In genomic region chr14:34930591-34931069, GRCh38 we compare ENCODE assay signal across 9 cellular contexts. TPM values are rescaled to one million over a fixed set of nuclear protein-coding genes. Genes with fewer than 3 reads are reported as not detected.
A peak's percentile ranks its signal among the peaks of the same experiment; 100 is the strongest.
DNase-seq lines count a peak whose midpoint lies in the region; ATAC-seq and TF ChIP-seq lines count a peak whose summit lies in the region.
"Had no signal": no experiment of that assay in that cellular context is flagged by ENCODE, and none has a peak within 500 bp of the region (broad histone marks: within the 10 kb centered on the region; RNA-seq: fewer than 3 reads in every experiment).

No MANE protein-coding gene starts in this region.

- H3K9me3 ChIP-seq in adrenal gland (replicated peaks in 1 of 3), result no peaks in the 10 kb centered on the region

- H3K27me3 Mint-ChIP-seq in activated naive CD4-positive, alpha-beta T cell treated with anti-CD3 and anti-CD28 coated beads for 36 hours (ENCODE audit: low read depth), result no peaks in the 10 kb centered on the region
- H3K27me3 Mint-ChIP-seq in activated T-helper 1 cell treated with anti-CD3 and anti-CD28 coated beads, Interleukin-12 subunit alpha, Interleukin-12 subunit beta, Interleukin-2, Interleukin-4 antibody, amounts not matched to agents 30 ng/mL and 10 ng/mL and 1 ng/mL, durations not matched to agents 14 hours and 24 hours and 36 hours (ENCODE audit: insufficient read depth), result no peaks in the 10 kb centered on the region
- no peaks in the 10 kb centered on the region for H3K27me3 Mint-ChIP-seq in stimulated activated naive CD8-positive, alpha-beta T cell treated with anti-CD3 and anti-CD28 coated beads, Interleukin-15, amount 100 ng/mL, for 72 hours

- H3K4me1 Mint-ChIP-seq in activated naive CD4-positive, alpha-beta T cell treated with anti-CD3 and anti-CD28 coated beads for 36 hours (ENCODE audit: low read depth), result peaks cover 48% of the 10 kb centered on the region
- H3K4me1 Mint-ChIP-seq in activated T-helper 1 cell treated with anti-CD3 and anti-CD28 coated beads, Interleukin-12 subunit alpha, Interleukin-12 subunit beta, Interleukin-2, Interleukin-4 antibody, amounts not matched to agents 30 ng/mL and 10 ng/mL and 1 ng/mL, durations not matched to agents 14 hours and 24 hours and 36 hours (ENCODE audit: low read depth), result peaks cover 35% of the 10 kb centered on the region
- H3K4me1 Mint-ChIP-seq in stimulated activated naive CD8-positive, alpha-beta T cell treated with anti-CD3 and anti-CD28 coated beads, Interleukin-15, amount 100 ng/mL, for 72 hours, result peaks cover 50% of the 10 kb centered on the region

- peak; percentile 65 for DNase-seq in activated naive CD4-positive, alpha-beta T cell treated with anti-CD3 and anti-CD28 coated beads for 36 hours
- no peak for DNase-seq in activated naive CD4-positive, alpha-beta T cell (lab: John Stamatoyannopoulos, UW)
- DNase-seq in activated T-helper 1 cell treated with anti-CD3 and anti-CD28 coated beads, Interleukin-12 subunit alpha, Interleukin-12 subunit beta, Interleukin-2, Interleukin-4 antibody, amounts not matched to agents 30 ng/mL and 10 ng/mL and 1 ng/mL, durations not matched to agents 14 hours and 24 hours and 36 hours (ENCODE audit: low spot score), result peak; percentile 14
- DNase-seq in stimulated activated naive CD8-positive, alpha-beta T cell treated with anti-CD3 and anti-CD28 coated beads, Interleukin-15, amount 100 ng/mL, for 72 hours, result peak in 1 of 2 donors; percentile 10
- DNase-seq in NCI-H1436 treated with DMSO at 0.1 percent for 48 hours (lab: John Stamatoyannopoulos, UW) (no peak), adrenal gland (no peak)

- WGBS in adrenal gland, 4 donors, result 58 to 63% (median 59%) methylated on average over 4 of the region's 4 CpGs

- peak overlapping the region; percentile 93 for H3K27ac Mint-ChIP-seq in activated naive CD4-positive, alpha-beta T cell treated with anti-CD3 and anti-CD28 coated beads for 36 hours
- peak overlapping the region; percentile 94 for H3K27ac Mint-ChIP-seq in activated T-helper 1 cell treated with anti-CD3 and anti-CD28 coated beads, Interleukin-12 subunit alpha, Interleukin-12 subunit beta, Interleukin-2, Interleukin-4 antibody, amounts not matched to agents 30 ng/mL and 10 ng/mL and 1 ng/mL, durations not matched to agents 14 hours and 24 hours and 36 hours
- H3K27ac Mint-ChIP-seq in stimulated activated naive CD8-positive, alpha-beta T cell treated with anti-CD3 and anti-CD28 coated beads, Interleukin-15, amount 100 ng/mL, for 72 hours, result peak overlapping the region; percentile 99 to 100

- H3K9me3 Mint-ChIP-seq in activated naive CD4-positive, alpha-beta T cell treated with anti-CD3 and anti-CD28 coated beads for 36 hours, result no peaks in the 10 kb centered on the region
- no peaks in the 10 kb centered on the region for H3K9me3 Mint-ChIP-seq in activated T-helper 1 cell treated with anti-CD3 and anti-CD28 coated beads, Interleukin-12 subunit alpha, Interleukin-12 subunit beta, Interleukin-2, Interleukin-4 antibody, amounts not matched to agents 30 ng/mL and 10 ng/mL and 1 ng/mL, durations not matched to agents 14 hours and 24 hours and 36 hours
- H3K9me3 Mint-ChIP-seq in stimulated activated naive CD8-positive, alpha-beta T cell treated with anti-CD3 and anti-CD28 coated beads, Interleukin-15, amount 100 ng/mL, for 72 hours, result no peaks in the 10 kb centered on the region

- no peak for TF ChIP-seq CTCF in adrenal gland (IDR thresholded peaks at IDR 0.05)

- TF ChIP-seq POLR2A in adrenal gland (IDR thresholded peaks at IDR 0.05), result no peak

- peak overlapping the region; percentile 64 for H3K4me3 Mint-ChIP-seq in activated naive CD4-positive, alpha-beta T cell treated with anti-CD3 and anti-CD28 coated beads for 36 hours
- peak overlapping the region; percentile 59 for H3K4me3 Mint-ChIP-seq in activated T-helper 1 cell treated with anti-CD3 and anti-CD28 coated beads, Interleukin-12 subunit alpha, Interleukin-12 subunit beta, Interleukin-2, Interleukin-4 antibody, amounts not matched to agents 30 ng/mL and 10 ng/mL and 1 ng/mL, durations not matched to agents 14 hours and 24 hours and 36 hours
- H3K4me3 Mint-ChIP-seq in stimulated activated naive CD8-positive, alpha-beta T cell treated with anti-CD3 and anti-CD28 coated beads, Interleukin-15, amount 100 ng/mL, for 72 hours, result peak overlapping the region; percentile 71 to 78

- H3K27me3 ChIP-seq in adrenal gland, result no peaks in the 10 kb centered on the region

- H3K4me3 ChIP-seq in adrenal gland, result no peak overlapping the region

- CTCF ChIA-PET in activated naive CD4-positive, alpha-beta T cell treated with anti-CD3 and anti-CD28 coated beads for 36 hours (lab: Charles Lee), result interaction anchor here (0.7 to 1.1 kb wide), 2 partner anchors 53 to 258 kb away, joined by 3 to 5 read pairs; no protein-coding TSS in a partner anchor

- H3K36me3 ChIP-seq in adrenal gland (replicated peaks in 1 of 2), result no peaks in the 10 kb centered on the region

- H3K36me3 Mint-ChIP-seq in activated naive CD4-positive, alpha-beta T cell treated with anti-CD3 and anti-CD28 coated beads for 36 hours (ENCODE audit: low read depth), result no peaks in the 10 kb centered on the region
- peaks cover 8% of the 10 kb centered on the region for H3K36me3 Mint-ChIP-seq in activated T-helper 1 cell treated with anti-CD3 and anti-CD28 coated beads, Interleukin-12 subunit alpha, Interleukin-12 subunit beta, Interleukin-2, Interleukin-4 antibody, amounts not matched to agents 30 ng/mL and 10 ng/mL and 1 ng/mL, durations not matched to agents 14 hours and 24 hours and 36 hours (ENCODE audit: low read depth)

- peak; percentile 61 for ATAC-seq in HG02852 (IDR thresholded peaks at IDR 0.05; ENCODE audit: unreplicated experiment)
- ATAC-seq in stimulated activated naive CD8-positive, alpha-beta T cell treated with anti-CD3 and anti-CD28 coated beads, Interleukin-15, amount 100 ng/mL, for 72 hours, result peak; percentile 65
- ATAC-seq in HG03469 (IDR thresholded peaks at IDR 0.05; ENCODE audit: unreplicated experiment), result no peak
- ATAC-seq: Right ventricle myocardium inferior had no signal

- no peaks in the 10 kb centered on the region for H3K4me1 ChIP-seq in adrenal gland (replicated peaks in 1 of 2)

- peak overlapping the region in 2 of 5 donors; percentile 10 to 53 for H3K27ac ChIP-seq in adrenal gland

- intact Hi-C loops in activated naive CD4-positive, alpha-beta T cell treated with anti-CD3 and anti-CD28 coated beads for 36 hours (cut with micrococcal nuclease), result loop anchor here (1.0 to 5.0 kb wide), 14 partner anchors 36 to 1387 kb away; partner anchors contain the start of genes FAM177A1, NFKBIA, PRORP and PSMA6
- intact Hi-C loops in activated T-helper 1 cell treated with anti-CD3 and anti-CD28 coated beads, Interleukin-12 subunit alpha, Interleukin-12 subunit beta, Interleukin-2, Interleukin-4 antibody, amounts not matched to agents 30 ng/mL and 10 ng/mL and 1 ng/mL, durations not matched to agents 14 hours and 24 hours and 36 hours (cut with micrococcal nuclease), result loop anchor here (1.0 to 5.0 kb wide), 4 partner anchors 37 to 116 kb away; partner anchors contain the start of genes FAM177A1 and SRP54
- intact Hi-C loops in adrenal gland (cut with DNase I), result no loop called here

RNA-seq across cellular contexts. Expression of gene SRP54, which starts 52.2 kb away (rescaled TPM):
- 10 to 100 TPM; 66.5 to 72.6 TPM for total RNA-seq in activated naive CD4-positive, alpha-beta T cell treated with anti-CD3 and anti-CD28 coated beads for 36 hours
- 76.1 and 76.2 TPM in 2 replicates for total RNA-seq in activated T-helper 1 cell treated with anti-CD3 and anti-CD28 coated beads, Interleukin-12 subunit alpha, Interleukin-12 subunit beta, Interleukin-2, Interleukin-4 antibody, amounts not matched to agents 30 ng/mL and 10 ng/mL and 1 ng/mL, durations not matched to agents 14 hours and 24 hours and 36 hours
- 10 to 100 TPM; 40.3 to 82.4 (median 56.5) TPM for total RNA-seq in adrenal gland
- 100 to 1,000 TPM in 1 of 3 donors, 10 to 100 TPM in 2; 17.7 to 143 (median 20.9) TPM for polyA plus RNA-seq in adrenal gland

RNA-seq across cellular contexts. Expression of gene BAZ1A, which starts 55.5 kb away (rescaled TPM):
- total RNA-seq in activated naive CD4-positive, alpha-beta T cell treated with anti-CD3 and anti-CD28 coated beads for 36 hours, result 10 to 100 TPM; 50.8 to 57.0 TPM
- total RNA-seq in activated T-helper 1 cell treated with anti-CD3 and anti-CD28 coated beads, Interleukin-12 subunit alpha, Interleukin-12 subunit beta, Interleukin-2, Interleukin-4 antibody, amounts not matched to agents 30 ng/mL and 10 ng/mL and 1 ng/mL, durations not matched to agents 14 hours and 24 hours and 36 hours, result 75.0 and 83.7 TPM in 2 replicates
- 10 to 100 TPM in 7 of 8 donors, 1 to 10 TPM in 1; 8.5 to 33.0 (median 14.4) TPM for total RNA-seq in adrenal gland
- 10 to 100 TPM; 13.5 to 16.4 (median 15.8) TPM for polyA plus RNA-seq in adrenal gland

Comparison
In these comparisons a context has a peak if more than half of its experiments do, and no peak if none do; other contexts are left out.
1. DNase-seq: peak in activated naive CD4-positive, alpha-beta T cell treated with anti-CD3 and anti-CD28 coated beads for 36 hours (single experiment) and activated T-helper 1 cell treated with anti-CD3 and anti-CD28 coated beads, Interleukin-12 subunit alpha, Interleukin-12 subunit beta, Interleukin-2, Interleukin-4 antibody, amounts not matched to agents 30 ng/mL and 10 ng/mL and 1 ng/mL, durations not matched to agents 14 hours and 24 hours and 36 hours (single experiment); none in activated naive CD4-positive, alpha-beta T cell (0 of 4), NCI-H1436 treated with DMSO at 0.1 percent for 48 hours (single experiment) and adrenal gland (0 of 7).
2. intact Hi-C loops: an anchor here in activated naive CD4-positive, alpha-beta T cell treated with anti-CD3 and anti-CD28 coated beads for 36 hours (1.0 to 5.0 kb wide) and activated T-helper 1 cell treated with anti-CD3 and anti-CD28 coated beads, Interleukin-12 subunit alpha, Interleukin-12 subunit beta, Interleukin-2, Interleukin-4 antibody, amounts not matched to agents 30 ng/mL and 10 ng/mL and 1 ng/mL, durations not matched to agents 14 hours and 24 hours and 36 hours (1.0 to 5.0 kb wide); none called in adrenal gland.
3. Peak in every context shown above with its lines, with median percentiles within 50 percentile points of each other: H3K27ac Mint-ChIP-seq and H3K4me3 Mint-ChIP-seq.